In genomic region chr12:46430340-46430948, GRCh38 we compare ENCODE assay signal across 8 cellular contexts. TPM values are rescaled to one million over a fixed set of nuclear protein-coding genes. Genes with fewer than 3 reads are reported as not detected.
A peak's percentile ranks its signal among the peaks of the same experiment; 100 is the strongest.
DNase-seq lines count a peak whose midpoint lies in the region; ATAC-seq lines count a peak whose summit lies in the region.

No MANE protein-coding gene starts in this region.

- H3K4me3 Mint-ChIP-seq in activated CD4-positive, alpha-beta memory T cell treated with anti-CD3 and anti-CD28 coated beads for 36 hours = peak overlapping the region; percentile 6
- peak overlapping the region; percentile 61 to 72 for H3K4me3 Mint-ChIP-seq in stimulated activated naive CD8-positive, alpha-beta T cell treated with anti-CD3 and anti-CD28 coated beads, Interleukin-15, amount 100 ng/mL, for 72 hours

- peak; percentile 98 for DNase-seq in DMS53 treated with DMSO at 0.1 percent for 48 hours (lab: John Stamatoyannopoulos, UW; ENCODE audit: unreplicated experiment)
- DNase-seq in activated CD4-positive, alpha-beta memory T cell treated with anti-CD3 and anti-CD28 coated beads for 36 hours = no peak
- no peak for DNase-seq in left ventricle myocardium superior
- DNase-seq in stimulated activated naive CD8-positive, alpha-beta T cell treated with anti-CD3 and anti-CD28 coated beads, Interleukin-15, amount 100 ng/mL, for 72 hours = peak; percentile 28 to 30
- no peak for DNase-seq in middle frontal gyrus (ENCODE audit: extremely low spot score, low spot score)
- no peak for DNase-seq in SK-N-DZ (ENCODE audit: low spot score)

- intact Hi-C loops in activated CD4-positive, alpha-beta memory T cell treated with anti-CD3 and anti-CD28 coated beads for 36 hours (cut with micrococcal nuclease) = loop anchor here (1.0 to 2.0 kb wide), 2 partner anchors 26 to 48 kb away; no protein-coding TSS in a partner anchor
- intact Hi-C loops in left ventricle myocardium superior (cut with micrococcal nuclease) = no loop called here

- H3K4me1 Mint-ChIP-seq in activated CD4-positive, alpha-beta memory T cell treated with anti-CD3 and anti-CD28 coated beads for 36 hours (ENCODE audit: low read depth) = peaks cover 15% of the 10 kb centered on the region
- H3K4me1 Mint-ChIP-seq in stimulated activated naive CD8-positive, alpha-beta T cell treated with anti-CD3 and anti-CD28 coated beads, Interleukin-15, amount 100 ng/mL, for 72 hours = peaks cover 38% of the 10 kb centered on the region

- ATAC-seq in HG03432 (IDR thresholded peaks at IDR 0.05; ENCODE audit: unreplicated experiment) = peak; percentile 79
- peak; percentile 54 for ATAC-seq in left ventricle myocardium superior
- peak; percentile 92 for ATAC-seq in stimulated activated naive CD8-positive, alpha-beta T cell treated with anti-CD3 and anti-CD28 coated beads, Interleukin-15, amount 100 ng/mL, for 72 hours
- no peak for ATAC-seq in GM19467 (IDR thresholded peaks at IDR 0.05; ENCODE audit: unreplicated experiment)

- H3K36me3 Mint-ChIP-seq in activated CD4-positive, alpha-beta memory T cell treated with anti-CD3 and anti-CD28 coated beads for 36 hours = peaks cover 2% of the 10 kb centered on the region

- H3K27ac Mint-ChIP-seq in activated CD4-positive, alpha-beta memory T cell treated with anti-CD3 and anti-CD28 coated beads for 36 hours = peak overlapping the region; percentile 74
- H3K27ac Mint-ChIP-seq in stimulated activated naive CD8-positive, alpha-beta T cell treated with anti-CD3 and anti-CD28 coated beads, Interleukin-15, amount 100 ng/mL, for 72 hours = peak overlapping the region; percentile 99

- H3K9me3 Mint-ChIP-seq in activated CD4-positive, alpha-beta memory T cell treated with anti-CD3 and anti-CD28 coated beads for 36 hours = peaks cover 7% of the 10 kb centered on the region
- H3K9me3 Mint-ChIP-seq in stimulated activated naive CD8-positive, alpha-beta T cell treated with anti-CD3 and anti-CD28 coated beads, Interleukin-15, amount 100 ng/mL, for 72 hours = peaks cover 20 to 26% of the 10 kb centered on the region in 2 donors

- H3K27me3 Mint-ChIP-seq in activated CD4-positive, alpha-beta memory T cell treated with anti-CD3 and anti-CD28 coated beads for 36 hours = no peaks in the 10 kb centered on the region
- no peaks in the 10 kb centered on the region for H3K27me3 Mint-ChIP-seq in stimulated activated naive CD8-positive, alpha-beta T cell treated with anti-CD3 and anti-CD28 coated beads, Interleukin-15, amount 100 ng/mL, for 72 hours

- CTCF ChIA-PET in activated CD4-positive, alpha-beta memory T cell treated with anti-CD3 and anti-CD28 coated beads for 36 hours (lab: Charles Lee) = no interaction called here

- POLR2A ChIA-PET in activated CD4-positive, alpha-beta memory T cell treated with anti-CD3 and anti-CD28 coated beads for 36 hours (lab: Charles Lee) = no interaction called here

RNA-seq across cellular contexts. Expression of gene SLC38A2, which starts 57.9 kb away (rescaled TPM):
- total RNA-seq in activated CD4-positive, alpha-beta memory T cell treated with anti-CD3 and anti-CD28 coated beads for 36 hours = 100 to 1,000 TPM; 173 to 187 TPM
- 165 TPM for total RNA-seq in left ventricle myocardium superior
- polyA plus RNA-seq in SK-N-DZ (2014; cell fraction: cytosol; rRNA removed) = 155 and 160 TPM in 2 replicates
- 232 and 278 TPM in 2 replicates for polyA plus RNA-seq in SK-N-DZ (2014; cell fraction: nucleus; rRNA removed)

Comparison
In these comparisons a context has a peak if more than half of its experiments do, and no peak if none do; other contexts are left out.
1. DNase-seq: peak in DMS53 treated with DMSO at 0.1 percent for 48 hours (single experiment) and stimulated activated naive CD8-positive, alpha-beta T cell treated with anti-CD3 and anti-CD28 coated beads, Interleukin-15, amount 100 ng/mL, for 72 hours (2 of 2); none in activated CD4-positive, alpha-beta memory T cell treated with anti-CD3 and anti-CD28 coated beads for 36 hours (single experiment), left ventricle myocardium superior (single experiment), middle frontal gyrus (single experiment) and SK-N-DZ (single experiment).